ENCODE assay signal across 25 cellular contexts in genomic region chr17:51801626-51802025, GRCh38.
"Had no signal": no experiment of that assay in that cellular context is flagged by ENCODE, and none has a peak within 500 bp of the region (broad histone marks: within the 10 kb centered on the region; RNA-seq: fewer than 3 reads in every experiment).

No MANE protein-coding gene starts in this region.

- H3K36me3 Mint-ChIP-seq: memory B cell; naive thymus-derived CD4-positive, alpha-beta T cell had no signal

- H3K27me3 ChIP-seq: esophagus muscularis mucosa, foreskin keratinocyte, gastroesophageal sphincter, heart right ventricle, left lung had no signal

- H3K4me1 ChIP-seq: esophagus muscularis mucosa, foreskin keratinocyte, gastroesophageal sphincter, heart right ventricle, left lung had no signal

- FAIRE-seq: colon, endothelial cell of umbilical vein, frontal cortex, islet of Langerhans, keratinocyte had no signal

- H3K27ac ChIP-seq: coronary artery, dorsolateral prefrontal cortex, esophagus muscularis mucosa, foreskin keratinocyte, gastroesophageal sphincter, heart right ventricle, left lung had no signal

- DNase-seq: dermis blood vessel endothelial cell; dorsolateral prefrontal cortex; effector CD4-positive, alpha-beta T cell; effector memory CD4-positive, alpha-beta T cell; foreskin keratinocyte; head of caudate nucleus; heart right ventricle; hippocampal formation; left cardiac atrium; left lung; left ventricle myocardium superior; mammary epithelial cell; mesendoderm; midbrain; naive thymus-derived CD4-positive, alpha-beta T cell had no signal

- H3K4me3 Mint-ChIP-seq: memory B cell; naive thymus-derived CD4-positive, alpha-beta T cell had no signal

- H3K4me3 ChIP-seq: coronary artery, dorsolateral prefrontal cortex, esophagus muscularis mucosa, gastroesophageal sphincter, heart right ventricle, left lung, lung had no signal

- ATAC-seq: foreskin keratinocyte; gastroesophageal sphincter; heart right ventricle; left cardiac atrium; left lung; left ventricle myocardium superior; naive thymus-derived CD4-positive, alpha-beta T cell had no signal

- H3K4me1 Mint-ChIP-seq: memory B cell; naive thymus-derived CD4-positive, alpha-beta T cell had no signal

- H3K9me3 ChIP-seq: esophagus muscularis mucosa, gastroesophageal sphincter, heart right ventricle, left lung had no signal

- H3K36me3 ChIP-seq: esophagus muscularis mucosa, gastroesophageal sphincter, heart right ventricle, left lung had no signal

- H3K27ac Mint-ChIP-seq: memory B cell; naive thymus-derived CD4-positive, alpha-beta T cell had no signal
